1 cellular context compared by ENCODE assay signal in the genomic region with DNA sequence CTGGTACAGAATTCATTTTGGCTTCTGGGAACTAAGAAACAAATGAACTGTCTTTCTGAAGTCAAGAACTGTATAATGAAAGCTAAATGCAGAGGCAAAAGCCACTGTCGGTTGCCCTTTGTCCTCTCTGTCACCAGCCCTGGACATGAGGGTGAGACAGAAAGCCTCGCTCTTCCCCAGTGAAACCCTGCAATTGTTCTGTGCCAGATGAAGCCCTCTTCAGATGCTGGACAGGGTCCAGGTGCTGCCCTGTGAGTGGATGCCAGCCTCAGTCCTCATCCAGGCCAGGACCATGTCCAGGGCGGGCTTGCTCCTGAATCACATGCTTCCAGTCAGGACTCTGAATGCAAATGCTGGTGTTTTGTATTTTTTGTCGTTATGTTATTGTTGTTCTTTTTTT.
TF ChIP-seq lines count a peak whose summit lies in the region.

No MANE protein-coding gene starts in this region.

TF ChIP-seq in K562, 482 proteins besides CTCF, POLR2A, EP300 and RAD21 (continued from another document):
- TF ChIP-seq, protein P1, sequence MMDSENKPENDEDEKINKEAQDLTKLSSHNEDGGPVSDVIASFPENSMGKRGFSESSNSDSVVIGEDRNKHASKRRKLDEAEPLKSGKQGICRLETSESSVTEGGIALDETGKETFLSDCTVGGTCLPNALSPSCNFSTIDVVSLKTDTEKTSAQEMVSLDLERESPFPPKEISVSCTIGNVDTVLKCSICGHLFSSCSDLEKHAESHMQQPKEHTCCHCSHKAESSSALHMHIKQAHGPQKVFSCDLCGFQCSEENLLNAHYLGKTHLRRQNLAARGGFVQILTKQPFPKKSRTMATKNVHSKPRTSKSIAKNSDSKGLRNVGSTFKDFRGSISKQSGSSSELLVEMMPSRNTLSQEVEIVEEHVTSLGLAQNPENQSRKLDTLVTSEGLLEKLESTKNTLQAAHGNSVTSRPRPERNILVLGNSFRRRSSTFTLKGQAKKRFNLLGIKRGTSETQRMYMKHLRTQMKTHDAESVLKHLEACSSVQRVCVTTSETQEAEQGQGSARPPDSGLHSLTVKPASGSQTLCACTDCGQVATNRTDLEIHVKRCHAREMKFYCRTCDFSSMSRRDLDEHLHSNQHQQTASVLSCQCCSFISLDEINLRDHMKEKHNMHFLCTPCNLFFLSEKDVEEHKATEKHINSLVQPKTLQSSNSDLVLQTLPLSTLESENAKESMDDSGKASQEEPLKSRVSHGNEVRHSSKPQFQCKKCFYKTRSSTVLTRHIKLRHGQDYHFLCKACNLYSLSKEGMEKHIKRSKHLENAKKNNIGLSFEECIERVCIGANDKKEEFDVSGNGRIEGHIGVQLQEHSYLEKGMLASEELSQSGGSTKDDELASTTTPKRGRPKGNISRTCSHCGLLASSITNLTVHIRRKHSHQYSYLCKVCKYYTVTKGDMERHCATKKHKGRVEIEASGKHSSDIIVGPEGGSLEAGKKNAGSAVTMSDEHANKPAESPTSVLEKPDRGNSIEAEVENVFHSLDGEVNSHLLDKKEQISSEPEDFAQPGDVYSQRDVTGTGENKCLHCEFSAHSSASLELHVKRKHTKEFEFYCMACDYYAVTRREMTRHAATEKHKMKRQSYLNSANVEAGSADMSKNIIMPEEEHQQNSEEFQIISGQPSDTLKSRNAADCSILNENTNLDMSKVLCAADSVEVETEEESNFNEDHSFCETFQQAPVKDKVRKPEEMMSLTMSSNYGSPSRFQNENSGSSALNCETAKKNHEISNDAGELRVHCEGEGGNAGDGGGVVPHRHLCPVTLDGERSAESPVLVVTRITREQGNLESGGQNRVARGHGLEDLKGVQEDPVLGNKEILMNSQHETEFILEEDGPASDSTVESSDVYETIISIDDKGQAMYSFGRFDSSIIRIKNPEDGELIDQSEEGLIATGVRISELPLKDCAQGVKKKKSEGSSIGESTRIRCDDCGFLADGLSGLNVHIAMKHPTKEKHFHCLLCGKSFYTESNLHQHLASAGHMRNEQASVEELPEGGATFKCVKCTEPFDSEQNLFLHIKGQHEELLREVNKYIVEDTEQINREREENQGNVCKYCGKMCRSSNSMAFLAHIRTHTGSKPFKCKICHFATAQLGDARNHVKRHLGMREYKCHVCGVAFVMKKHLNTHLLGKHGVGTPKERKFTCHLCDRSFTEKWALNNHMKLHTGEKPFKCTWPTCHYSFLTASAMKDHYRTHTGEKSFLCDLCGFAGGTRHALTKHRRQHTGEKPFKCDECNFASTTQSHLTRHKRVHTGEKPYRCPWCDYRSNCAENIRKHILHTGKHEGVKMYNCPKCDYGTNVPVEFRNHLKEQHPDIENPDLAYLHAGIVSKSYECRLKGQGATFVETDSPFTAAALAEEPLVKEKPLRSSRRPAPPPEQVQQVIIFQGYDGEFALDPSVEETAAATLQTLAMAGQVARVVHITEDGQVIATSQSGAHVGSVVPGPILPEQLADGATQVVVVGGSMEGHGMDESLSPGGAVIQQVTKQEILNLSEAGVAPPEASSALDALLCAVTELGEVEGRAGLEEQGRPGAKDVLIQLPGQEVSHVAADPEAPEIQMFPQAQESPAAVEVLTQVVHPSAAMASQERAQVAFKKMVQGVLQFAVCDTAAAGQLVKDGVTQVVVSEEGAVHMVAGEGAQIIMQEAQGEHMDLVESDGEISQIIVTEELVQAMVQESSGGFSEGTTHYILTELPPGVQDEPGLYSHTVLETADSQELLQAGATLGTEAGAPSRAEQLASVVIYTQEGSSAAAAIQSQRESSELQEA (IDR thresholded peaks at IDR 0.05; ENCODE audit: low read depth), result no peak
- TF ChIP-seq ZNF583 (CRISPR knock-in tag; IDR thresholded peaks at IDR 0.05) (0 out of 2 replicates have a peak, but pooled peaks have one; percentile 45), CC2D1A (IDR thresholded peaks at IDR 0.05) (no peak), RCOR1 (IDR thresholded peaks at IDR 0.05; ENCODE audit: borderline replicate concordance in 1 of 2, low read depth in 2 of 2, low read length in 2 of 2) (no peak)
- TF ChIP-seq, protein P2, sequence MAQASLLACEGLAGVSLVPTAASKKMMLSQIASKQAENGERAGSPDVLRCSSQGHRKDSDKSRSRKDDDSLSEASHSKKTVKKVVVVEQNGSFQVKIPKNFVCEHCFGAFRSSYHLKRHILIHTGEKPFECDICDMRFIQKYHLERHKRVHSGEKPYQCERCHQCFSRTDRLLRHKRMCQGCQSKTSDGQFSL (CRISPR knock-in tag; IDR thresholded peaks at IDR 0.05), result no peak
- TF ChIP-seq, protein P2 (tag; IDR thresholded peaks at IDR 0.05), result 0 out of 4 replicates have a peak, but pooled peaks of 1 of the 2 experiments have one; percentile 3
